ENCODE assay signal across 26 cellular contexts in the genomic region with DNA sequence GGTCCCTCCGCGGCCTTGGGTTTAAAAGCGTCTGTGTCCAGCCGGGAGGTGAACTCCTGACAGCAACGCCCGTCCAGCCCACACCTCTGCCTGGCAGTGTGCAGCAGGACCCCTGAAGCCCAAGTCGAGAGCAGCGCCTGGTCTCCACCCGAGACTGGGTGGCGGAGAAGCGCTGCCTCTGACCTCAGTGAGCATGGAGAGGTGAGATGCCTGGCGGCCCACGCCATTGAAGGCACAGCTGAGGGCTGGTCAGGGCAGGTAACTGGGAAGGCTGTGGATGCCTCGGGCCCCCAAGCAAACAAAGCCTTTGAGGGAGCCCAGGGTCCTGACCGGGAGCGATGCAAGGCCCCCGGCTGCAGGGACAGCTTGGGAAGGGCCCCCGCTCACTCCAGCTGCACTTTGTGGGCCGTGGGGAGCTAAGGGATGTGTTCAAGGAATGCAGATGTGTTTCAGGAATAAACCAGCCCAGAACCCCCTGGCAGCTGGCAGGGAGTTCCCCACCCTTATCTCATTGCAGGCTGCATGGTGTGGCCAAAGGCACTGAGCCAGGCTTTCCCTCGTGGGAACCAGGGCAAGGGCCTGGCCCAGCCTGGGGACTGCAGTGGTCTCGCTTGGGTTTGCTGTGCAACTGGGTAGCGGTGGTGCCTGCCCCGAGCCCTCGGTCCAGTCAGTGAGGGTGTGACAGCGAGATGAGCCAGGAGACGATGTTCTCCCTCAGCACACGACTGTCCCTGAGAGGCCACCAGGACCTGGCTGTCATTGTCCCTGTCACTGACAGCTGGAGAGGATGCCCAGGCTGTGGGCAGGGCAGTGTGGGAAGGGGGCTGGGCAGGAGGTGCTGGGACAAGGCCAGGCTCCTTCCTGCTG.
A peak's percentile ranks its signal among the peaks of the same experiment; 100 is the strongest.
DNase-seq lines count a peak whose midpoint lies in the region; ATAC-seq and TF ChIP-seq lines count a peak whose summit lies in the region.
"Had no signal": no experiment of that assay in that cellular context is flagged by ENCODE, and none has a peak within 500 bp of the region (broad histone marks: within the 10 kb centered on the region; RNA-seq: fewer than 3 reads in every experiment).

No MANE protein-coding gene starts in this region.

- ATAC-seq in heart left ventricle (peak; percentile 66 to 90 (median 74)), HG02884 (IDR thresholded peaks at IDR 0.05; ENCODE audit: unreplicated experiment) (no peak), foreskin keratinocyte (no peak)
- ATAC-seq: natural killer cell, T-cell had no signal

- DNase-seq in CD14-positive monocyte (ENCODE audit: low spot score), result peak; percentile 33
- no peak for DNase-seq in RWPE1 (ENCODE audit: low spot score)
- peak in 4 of 5 donors; percentile 31 to 68 (median 50) for DNase-seq in heart left ventricle
- DNase-seq in osteoblast (ENCODE audit: insufficient read length, low spot score, missing footprints), result peak; percentile 73
- DNase-seq in NCI-H2227 (lab: John Stamatoyannopoulos, UW; ENCODE audit: unreplicated experiment), result no peak
- no peak for DNase-seq in foreskin keratinocyte
- DNase-seq: activated CD4-positive, alpha-beta T cell treated with anti-CD3 and anti-CD28 coated beads, Interleukin-2, amount 50 U/mL, for 1 hour; activated CD8-positive, alpha-beta memory T cell treated with anti-CD3 and anti-CD28 coated beads, Interleukin-2, amount 50 U/mL, for 48 hours; activated gamma-delta T cell; EL; foreskin fibroblast; hypothalamus; mesendoderm; natural killer cell; NCI-H1105; NCI-H510A treated with DMSO at 0.1 percent for 48 hours; RPMI8226; stimulated activated naive CD4-positive, alpha-beta T cell treated with Interleukin-2 at 50 U/mL for 16 hours; T-cell had no signal

- H3K4me1 ChIP-seq in heart left ventricle, result peaks cover 0 to 40% (median 15%) of the 10 kb centered on the region in 12 donors
- H3K4me1 ChIP-seq in osteoblast (ENCODE audit: insufficient read depth, low read length), result no peaks in the 10 kb centered on the region
- H3K4me1 ChIP-seq in foreskin keratinocyte, result no peaks in the 10 kb centered on the region
- H3K4me1 ChIP-seq: HAP-1, parathyroid adenoma had no signal

- no peak for TF ChIP-seq POLR2A in heart left ventricle (IDR thresholded peaks at IDR 0.05)

- TF ChIP-seq CTCF in CD14-positive monocyte (IDR thresholded peaks at IDR 0.05) (no peak), RWPE1 (conservative IDR thresholded peaks at IDR 0.05; ENCODE audit: low read depth) (no peak), heart left ventricle (IDR thresholded peaks at IDR 0.05) (no peak), osteoblast (IDR thresholded peaks at IDR 0.05; ENCODE audit: extremely low read depth, low read depth, low read length) (no peak), foreskin keratinocyte (conservative IDR thresholded peaks at IDR 0.05) (no peak)

- peaks cover 36 to 56% (median 46%) of the 10 kb centered on the region in 3 donors for H3K27me3 Mint-ChIP-seq in CD14-positive monocyte (ENCODE audit: low read depth in 3 of 3)

- H3K27me3 ChIP-seq in heart left ventricle (peaks cover 0 to 53% (median 13%) of the 10 kb centered on the region in 9 donors), osteoblast (ENCODE audit: insufficient read depth, low read length) (peaks cover 35% of the 10 kb centered on the region), foreskin keratinocyte (peaks cover 40% of the 10 kb centered on the region)

- no peaks in the 10 kb centered on the region for H4K20me1 ChIP-seq in osteoblast (ENCODE audit: insufficient read depth, low read length)

- intact Hi-C loops in CD14-positive monocyte (cut with micrococcal nuclease), result no loop called here
- intact Hi-C loops in heart left ventricle (cut with DNase I), result no loop called here

- no peak overlapping the region for H2AFZ ChIP-seq in osteoblast (ENCODE audit: low read length)
- H2AFZ ChIP-seq: parathyroid adenoma had no signal

- 57 to 70% (median 62%) methylated on average over 19 to 27 of the region's 27 CpGs for WGBS in heart left ventricle, 4 donors

- no peak overlapping the region for H3K27ac Mint-ChIP-seq in CD14-positive monocyte
- H3K27ac Mint-ChIP-seq: natural killer cell, T-cell had no signal

- no peak overlapping the region for H3K4me3 ChIP-seq in heart left ventricle
- H3K4me3 ChIP-seq in osteoblast (ENCODE audit: insufficient read depth, low read length), result no peak overlapping the region
- H3K4me3 ChIP-seq: adrenal gland, dorsolateral prefrontal cortex, HAP-1, tibial artery had no signal

- no peaks in the 10 kb centered on the region for H3K36me3 ChIP-seq in heart left ventricle
- H3K36me3 ChIP-seq in osteoblast (ENCODE audit: insufficient read depth, low read length), result no peaks in the 10 kb centered on the region
- H3K36me3 ChIP-seq: adrenal gland, HAP-1, tibial artery had no signal

- no peaks in the 10 kb centered on the region for H3K79me2 ChIP-seq in osteoblast (ENCODE audit: insufficient read depth, low read length)
- H3K79me2 ChIP-seq: parathyroid adenoma had no signal

- H3K27ac ChIP-seq in RWPE1 (peak overlapping the region; percentile 7; the same call in 1 of the 2 replicates), heart left ventricle (no peak overlapping the region), osteoblast (ENCODE audit: low read depth, low read length) (no peak overlapping the region), foreskin keratinocyte (no peak overlapping the region)
- H3K27ac ChIP-seq: adrenal gland, dorsolateral prefrontal cortex, epithelial cell of prostate, parathyroid adenoma, tibial artery had no signal

- H3K36me3 Mint-ChIP-seq in CD14-positive monocyte, result no peaks in the 10 kb centered on the region
- H3K36me3 Mint-ChIP-seq: natural killer cell, T-cell had no signal

- no peaks in the 10 kb centered on the region for H3K4me1 Mint-ChIP-seq in CD14-positive monocyte
- H3K4me1 Mint-ChIP-seq: natural killer cell, T-cell had no signal

- no peaks in the 10 kb centered on the region for H3K9me3 ChIP-seq in heart left ventricle
- no peaks in the 10 kb centered on the region for H3K9me3 ChIP-seq in osteoblast (ENCODE audit: low read depth, low read length)
- H3K9me3 ChIP-seq: adrenal gland, HAP-1, tibial artery had no signal

- CTCF ChIA-PET in RWPE1 (lab: Yijun Ruan, JAX), result interaction anchor here (0.6 kb wide), 1 partner anchor 20 kb away, joined by 5 read pairs; no protein-coding TSS in a partner anchor

- H3K9me3 Mint-ChIP-seq in CD14-positive monocyte, result peaks cover 0 to 13% (median 2%) of the 10 kb centered on the region in 7 donors
- H3K9me3 Mint-ChIP-seq: natural killer cell, T-cell had no signal

- POLR2A ChIA-PET in RWPE1 (lab: Yijun Ruan, JAX; ENCODE audit: low non-redundant PET), result no interaction called here

- H3K4me3 Mint-ChIP-seq in CD14-positive monocyte, result no peak overlapping the region
- H3K4me3 Mint-ChIP-seq: natural killer cell, T-cell had no signal

- no peak overlapping the region for H3K4me2 ChIP-seq in osteoblast (ENCODE audit: insufficient read depth, low read length)

Comparison
In these comparisons a context has a peak if more than half of its experiments do, and no peak if none do; other contexts are left out.
1. DNase-seq: peak in CD14-positive monocyte (single experiment), heart left ventricle (4 of 5) and osteoblast (single experiment); none in RWPE1 (single experiment), NCI-H2227 (single experiment) and foreskin keratinocyte (0 of 2).
2. ATAC-seq: peak in heart left ventricle (4 of 4); none in HG02884 (single experiment) and foreskin keratinocyte (single experiment).